9 cellular contexts compared by ENCODE assay signal in genomic region chr11:73236879-73237278, GRCh38. TPM values are rescaled to one million over a fixed set of nuclear protein-coding genes. Genes with fewer than 3 reads are reported as not detected.
A peak's percentile ranks its signal among the peaks of the same experiment; 100 is the strongest.
DNase-seq lines count a peak whose midpoint lies in the region; ATAC-seq, FAIRE-seq and TF ChIP-seq lines count a peak whose summit lies in the region.
"Had no signal": no experiment of that assay in that cellular context is flagged by ENCODE, and none has a peak within 500 bp of the region (broad histone marks: within the 10 kb centered on the region; RNA-seq: fewer than 3 reads in every experiment).

No MANE protein-coding gene starts in this region.

- peak; percentile 18 for FAIRE-seq in GM19239 (lab: Jason Lieb, UNC)

- H3K27me3 ChIP-seq in BE2C, result no peaks in the 10 kb centered on the region
- no peaks in the 10 kb centered on the region for H3K27me3 ChIP-seq in neutrophil

- peaks cover 3% of the 10 kb centered on the region; the same call in 1 of the 2 replicates for H3K4me1 ChIP-seq in BE2C
- no peaks in the 10 kb centered on the region for H3K4me1 ChIP-seq in neutrophil (ENCODE audit: control insufficient read depth in 1 of 2, insufficient read depth in 1 of 2, low read depth in 1 of 2, low read length in 1 of 2)

- peak overlapping the region; percentile 41 for H3K27ac ChIP-seq in neutrophil

- H3K9me3 ChIP-seq in BE2C, result no peaks in the 10 kb centered on the region
- H3K9me3 ChIP-seq in neutrophil, result no peaks in the 10 kb centered on the region

- ATAC-seq in esophagus mucosa (peak; percentile 43), HG03039 (IDR thresholded peaks at IDR 0.05; ENCODE audit: unreplicated experiment) (no peak), GM19351 (IDR thresholded peaks at IDR 0.05; ENCODE audit: unreplicated experiment) (no peak)

- H3K4me3 ChIP-seq in BE2C (ENCODE audit: low read depth, low read length), result no peak overlapping the region
- no peak overlapping the region for H3K4me3 ChIP-seq in neutrophil (ENCODE audit: low read depth in 1 of 2, low read length in 1 of 2)

- TF ChIP-seq CTCF in BE2C (IDR thresholded peaks at IDR 0.05; ENCODE audit: low read depth, low read length) (peak; percentile 73), neutrophil (IDR thresholded peaks at IDR 0.05) (peak; percentile 64)

- peak; percentile 49 for DNase-seq in BE2C
- DNase-seq in GM19239 (ENCODE audit: insufficient read length, low spot score), result peak; percentile 63
- DNase-seq in SKM-1 (lab: John Stamatoyannopoulos, UW; ENCODE audit: unreplicated experiment), result peak; percentile 31
- DNase-seq in effector CD8-positive, alpha-beta T cell (lab: John Stamatoyannopoulos, UW), result no peak

- H3K36me3 ChIP-seq in BE2C, result no peaks in the 10 kb centered on the region
- H3K36me3 ChIP-seq in neutrophil, result peaks cover 55% of the 10 kb centered on the region

RNA-seq across cellular contexts. Expression of gene P2RY2, which starts 18.8 kb away (rescaled TPM):
- 0.28 TPM for polyA plus RNA-seq in BE2C (2012; ENCODE audit: insufficient read depth, insufficient read length, low read depth)
- total RNA-seq in esophagus mucosa, result 44.3 TPM

RNA-seq across cellular contexts. Expression of gene P2RY6, which starts 35.3 kb away (rescaled TPM):
- polyA plus RNA-seq in BE2C (2012; ENCODE audit: insufficient read depth, insufficient read length, low read depth), result 6.5 TPM
- 1.0 TPM for total RNA-seq in esophagus mucosa
- total RNA-seq: HT1080 had no signal
